ENCODE assay signal across 9 cellular contexts in the genomic region with DNA sequence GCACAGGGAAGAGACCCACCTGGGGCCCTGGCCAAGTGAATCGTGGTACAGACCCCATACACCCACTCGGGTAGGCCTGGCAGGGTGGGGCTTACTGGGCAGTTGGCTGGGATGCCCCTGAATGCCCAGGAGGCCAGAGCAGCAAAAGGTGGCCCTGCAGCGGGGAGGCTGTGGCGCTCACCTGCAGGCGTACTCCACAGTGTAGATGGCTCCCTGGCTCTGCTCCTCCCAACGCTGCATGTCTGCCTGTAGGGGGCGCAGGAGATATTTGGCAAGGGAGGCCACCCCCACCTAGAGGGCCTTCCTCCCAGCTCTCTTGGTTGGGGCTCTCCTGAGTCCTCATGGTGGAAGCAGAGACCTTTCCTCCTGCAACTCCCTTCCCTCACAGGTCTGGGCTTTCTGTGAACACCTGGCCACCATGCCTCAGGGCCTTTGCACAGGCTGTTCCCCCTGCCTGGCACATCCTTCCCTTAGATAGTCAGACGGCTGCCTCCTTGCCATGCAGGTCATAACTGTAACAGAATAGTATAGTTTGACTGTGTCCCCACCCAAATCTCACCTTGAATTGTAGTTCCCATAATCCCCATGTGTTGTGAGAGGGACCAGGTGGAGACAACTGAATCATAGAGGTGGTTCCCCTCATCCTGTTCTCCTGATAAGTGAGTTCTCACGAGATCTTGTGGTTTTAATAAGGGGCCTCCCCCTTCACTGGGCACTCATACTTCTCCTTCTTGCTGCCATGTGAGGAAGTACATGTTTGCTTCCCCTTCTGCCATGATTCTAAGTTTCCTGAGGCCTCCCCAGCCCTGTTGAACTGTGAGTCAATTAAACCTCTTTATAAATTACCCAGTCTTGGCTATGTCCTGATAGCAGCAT. TPM values are rescaled to one million over a fixed set of nuclear protein-coding genes. Genes with fewer than 3 reads are reported as not detected.
DNase-seq lines count a peak whose midpoint lies in the region; ATAC-seq and TF ChIP-seq lines count a peak whose summit lies in the region.
"Had no signal": no experiment of that assay in that cellular context is flagged by ENCODE, and none has a peak within 500 bp of the region (broad histone marks: within the 10 kb centered on the region; RNA-seq: fewer than 3 reads in every experiment).

No MANE protein-coding gene starts in this region.

- no peaks in the 10 kb centered on the region for H3K9me3 Mint-ChIP-seq in Calu3 (ENCODE audit: low read depth, unreplicated experiment)

- no peaks in the 10 kb centered on the region for H3K9me3 ChIP-seq in T-helper 17 cell (ENCODE audit: control insufficient read depth, low read length, poor library complexity, severe bottlenecking)

- 58 to 69% (median 67%) methylated on average over 9 of the region's 9 CpGs for WGBS in adipose tissue, 3 donors

- H3K36me3 Mint-ChIP-seq in Calu3 (ENCODE audit: insufficient read depth, unreplicated experiment) (peaks cover 14% of the 10 kb centered on the region), T-helper 17 cell (ENCODE audit: low read depth) (peaks cover 3% of the 10 kb centered on the region)

- H3K4me1 Mint-ChIP-seq in Calu3 (ENCODE audit: low read depth, unreplicated experiment): no peaks in the 10 kb centered on the region
- H3K4me1 Mint-ChIP-seq in T-helper 17 cell: peaks cover 27% of the 10 kb centered on the region

- H3K27me3 Mint-ChIP-seq in Calu3 (ENCODE audit: unreplicated experiment) (no peaks in the 10 kb centered on the region), T-helper 17 cell (no peaks in the 10 kb centered on the region)

- H3K4me3 ChIP-seq in Jurkat, Clone E6-1 (ENCODE audit: low read length): no peak overlapping the region

- H3K4me3 Mint-ChIP-seq in Calu3 (ENCODE audit: low read depth, unreplicated experiment) (no peak overlapping the region), T-helper 17 cell (peak overlapping the region; percentile 19)

- DNase-seq in Calu3: peak; percentile 50
- peak; percentile 56 for DNase-seq in Jurkat, Clone E6-1 (ENCODE audit: low read depth, low spot score)
- DNase-seq in T-helper 17 cell: peak; percentile 43 to 54 (median 49)
- DNase-seq in left colon: peak in 1 of 2 donors; percentile 41
- DNase-seq in stimulated activated CD8-positive, alpha-beta memory T cell treated with anti-CD3 and anti-CD28 coated beads, Interleukin-7, amount 100 ng/mL, for 24 hours (ENCODE audit: low read depth): peak; percentile 41

- peak overlapping the region; percentile 84 for H3K27ac ChIP-seq in adipose tissue (ENCODE audit: low read depth, low read length)

- BruUV-seq in Calu3 (replicated peaks; lab: Mats Ljungman, UMichigan): no TSS peak

- CTCF ChIA-PET in Calu3 (lab: Charles Lee): no interaction called here

- peak; percentile 35 for TF ChIP-seq CTCF in Calu3 (IDR thresholded peaks at IDR 0.05; ENCODE audit: unreplicated experiment)

- peak; percentile 89 for ATAC-seq in T-helper 17 cell
- ATAC-seq in left colon: peak; percentile 89
- ATAC-seq in HG03457 (IDR thresholded peaks at IDR 0.05; ENCODE audit: unreplicated experiment): no peak
- ATAC-seq in HG02798 (IDR thresholded peaks at IDR 0.05; ENCODE audit: poor library complexity, unreplicated experiment): no peak

- intact Hi-C loops in Calu3 (cut with micrococcal nuclease; ENCODE audit: unreplicated experiment) (no loop called here), left colon (cut with DNase I, micrococcal nuclease) (no loop called here)

- H3K27ac Mint-ChIP-seq in Calu3 (ENCODE audit: unreplicated experiment) (no peak overlapping the region), T-helper 17 cell (no peak overlapping the region)

RNA-seq across cellular contexts. Expression of gene BORCS8, which starts 5.9 kb away (rescaled TPM):
- total RNA-seq in Calu3 (2022) (24.0 and 26.3 TPM in 2 replicates), T-helper 17 cell (10 to 100 TPM; 27.4 to 30.8 TPM), left colon (10 to 100 TPM; 27.9 to 28.4 TPM)
- polyA plus RNA-seq in Jurkat, Clone E6-1 (2012; ENCODE audit: insufficient read depth, insufficient read length): 18.4 TPM
- polyA plus RNA-seq in adipose tissue: 10 to 100 TPM; 12.4 to 37.7 (median 35.4) TPM

RNA-seq across cellular contexts. Expression of gene RFXANK, which starts 6.0 kb away (rescaled TPM):
- 63.2 and 66.5 TPM in 2 replicates for total RNA-seq in Calu3 (2022)
- polyA plus RNA-seq in Jurkat, Clone E6-1 (2012; ENCODE audit: insufficient read depth, insufficient read length): 121 TPM
- 10 to 100 TPM; 61.9 to 69.2 TPM for total RNA-seq in T-helper 17 cell
- 10 to 100 TPM; 41.8 to 93.6 (median 70.7) TPM for polyA plus RNA-seq in adipose tissue
- total RNA-seq in left colon: 10 to 100 TPM; 60.3 to 73.7 TPM

RNA-seq across cellular contexts. Expression of gene MEF2B, which starts 16.0 kb away (rescaled TPM):
- total RNA-seq in Calu3 (2022): 1.7 and 2.3 TPM in 2 replicates
- polyA plus RNA-seq in Jurkat, Clone E6-1 (2012; ENCODE audit: insufficient read depth, insufficient read length): 4.5 TPM
- 1 to 10 TPM; 1.3 to 3.5 TPM for total RNA-seq in T-helper 17 cell
- polyA plus RNA-seq in adipose tissue: under 1 TPM; 0.22 to 1.00 (median 0.23) TPM
- total RNA-seq in left colon: 1 to 10 TPM; 1.4 to 3.5 TPM

RNA-seq across cellular contexts. Expression of gene NR2C2AP, which starts 17.1 kb away (rescaled TPM):
- total RNA-seq in Calu3 (2022) (20.6 and 23.2 TPM in 2 replicates), T-helper 17 cell (10 to 100 TPM; 15.0 to 17.3 TPM), left colon (10 to 100 TPM in 1 of 2 donors, 1 to 10 TPM in 1; 8.8 to 12.5 TPM)
- polyA plus RNA-seq in Jurkat, Clone E6-1 (2012; ENCODE audit: insufficient read depth, insufficient read length): 45.3 TPM
- polyA plus RNA-seq in adipose tissue: 10 to 100 TPM in 2 of 3 donors, 1 to 10 TPM in 1; 9.3 to 16.0 (median 15.5) TPM

RNA-seq across cellular contexts. Expression of gene NCAN, which starts 25.7 kb away (rescaled TPM):
- total RNA-seq in Calu3 (2022): not detected in 2 replicates
- polyA plus RNA-seq in Jurkat, Clone E6-1 (2012; ENCODE audit: insufficient read depth, insufficient read length): not detected
- total RNA-seq in T-helper 17 cell: not detected
- polyA plus RNA-seq in adipose tissue: under 1 TPM in 2 of 3 donors, not detected in 1; 0.01 to 0.06 TPM
- total RNA-seq in left colon: not detected
- total RNA-seq: activated CD8-positive, alpha-beta memory T cell treated with anti-CD3 and anti-CD28 coated beads for 36 hours had no signal

Comparison
In these comparisons a context has a peak if more than half of its experiments do, and no peak if none do; other contexts are left out.
1. ATAC-seq: peak in T-helper 17 cell (single experiment) and left colon (single experiment); none in HG03457 (single experiment) and HG02798 (single experiment).